In the genomic region with DNA sequence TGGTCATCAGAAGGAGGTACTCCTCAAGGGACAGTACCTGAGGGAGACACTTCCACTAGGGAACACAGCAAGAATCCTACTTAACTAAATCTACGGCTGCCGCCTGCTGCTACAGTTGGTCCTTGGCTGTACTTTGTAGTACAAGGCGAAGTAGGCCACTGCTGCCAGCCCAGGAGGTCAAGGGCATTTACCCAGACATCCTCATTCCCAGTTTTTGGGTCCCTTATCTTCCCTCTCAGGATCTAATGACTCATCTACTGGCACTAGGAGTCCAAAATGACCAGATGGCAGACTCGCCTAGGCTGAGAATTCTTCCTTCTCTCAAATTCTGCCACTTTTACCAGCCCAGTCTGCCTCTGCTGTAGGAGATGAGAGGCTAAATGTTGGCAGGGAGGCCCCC, we compare ENCODE assay signal across 18 cellular contexts. TPM values are rescaled to one million over a fixed set of nuclear protein-coding genes. Genes with fewer than 3 reads are reported as not detected.
"Had no signal": no experiment of that assay in that cellular context is flagged by ENCODE, and none has a peak within 500 bp of the region (broad histone marks: within the 10 kb centered on the region; RNA-seq: fewer than 3 reads in every experiment).

No MANE protein-coding gene starts in this region.

- H3K36me3 Mint-ChIP-seq: activated naive CD8-positive, alpha-beta T cell treated with anti-CD3 and anti-CD28 coated beads, Interleukin-2, amount 10 ng/mL, durations not matched to agents 7 days and 5 days; stimulated activated effector memory CD8-positive, alpha-beta T cell treated with anti-CD3 and anti-CD28 coated beads, Interleukin-12 subunit alpha, Interleukin-12 subunit beta, amount 100 ng/mL, for 72 hours had no signal

- H3K4me3 Mint-ChIP-seq: activated B cell treated with CpG ODN at 0.5 μM for 24 hours; activated naive CD8-positive, alpha-beta T cell treated with anti-CD3 and anti-CD28 coated beads, Interleukin-2, amount 10 ng/mL, durations not matched to agents 7 days and 5 days; activated T-cell treated with anti-CD3 and anti-CD28 coated beads, Interleukin-2, amount 50 U/mL, for 4 hours; nephron progenitor cell; stimulated activated effector memory CD8-positive, alpha-beta T cell treated with anti-CD3 and anti-CD28 coated beads, Interleukin-12 subunit alpha, Interleukin-12 subunit beta, amount 100 ng/mL, for 72 hours; T-helper 1 cell treated with Interleukin-12 subunit alpha and Interleukin-12 subunit beta and Interleukin-4 antibody, amounts not matched to agents 30 μg/mL and 1 μg/mL, for 36 hours had no signal

- H3K27me3 Mint-ChIP-seq: activated naive CD8-positive, alpha-beta T cell treated with anti-CD3 and anti-CD28 coated beads, Interleukin-2, amount 10 ng/mL, durations not matched to agents 7 days and 5 days had no signal

- H3K27ac ChIP-seq: left lung, right lobe of liver, skin epidermis, uterus had no signal

- H3K9me3 ChIP-seq: left lung, right lobe of liver, uterus had no signal

- H3K27ac Mint-ChIP-seq: activated B cell treated with CpG ODN at 0.5 μM for 24 hours; activated naive CD8-positive, alpha-beta T cell treated with anti-CD3 and anti-CD28 coated beads, Interleukin-2, amount 10 ng/mL, durations not matched to agents 7 days and 5 days; activated T-helper 2 cell treated with anti-CD3 and anti-CD28 coated beads, Interferon-gamma antibody, Interleukin-2, Interleukin-4, amounts not matched to agents 10 μg/mL and 5 μg/mL and 100 μg/mL, durations not matched to agents 14 hours and 24 hours and 36 hours; stimulated activated effector memory CD8-positive, alpha-beta T cell treated with anti-CD3 and anti-CD28 coated beads, Interleukin-12 subunit alpha, Interleukin-12 subunit beta, amount 100 ng/mL, for 72 hours; T-helper 1 cell treated with Interleukin-12 subunit alpha and Interleukin-12 subunit beta and Interleukin-4 antibody, amounts not matched to agents 30 μg/mL and 1 μg/mL, for 36 hours had no signal

- H3K4me1 ChIP-seq: right lobe of liver, uterus had no signal

- H3K36me3 ChIP-seq: left lung, right lobe of liver, uterus had no signal

- DNase-seq: activated B cell treated with CpG ODN at 0.5 μM for 24 hours; activated CD8-positive, alpha-beta memory T cell treated with anti-CD3 and anti-CD28 coated beads, Interleukin-2, amount 50 U/mL, for 48 hours; activated naive CD8-positive, alpha-beta T cell treated with anti-CD3 and anti-CD28 coated beads, Interleukin-2, amount 10 ng/mL, durations not matched to agents 7 days and 5 days; cerebellar nuclear complex; cortex of kidney; foreskin melanocyte; kidney glomerular epithelial cell; left lung; occipital lobe; right lobe of liver; T1000; uterus had no signal

- H3K4me3 ChIP-seq: left lung, right lobe of liver, skin epidermis, uterus had no signal

- H3K9me3 Mint-ChIP-seq: activated B cell treated with CpG ODN at 0.5 μM for 24 hours; activated naive CD8-positive, alpha-beta T cell treated with anti-CD3 and anti-CD28 coated beads, Interleukin-2, amount 10 ng/mL, durations not matched to agents 7 days and 5 days; activated T-cell treated with anti-CD3 and anti-CD28 coated beads, Interleukin-2, amount 50 U/mL, for 4 hours; activated T-helper 2 cell treated with anti-CD3 and anti-CD28 coated beads, Interferon-gamma antibody, Interleukin-2, Interleukin-4, amounts not matched to agents 10 μg/mL and 5 μg/mL and 100 μg/mL, durations not matched to agents 14 hours and 24 hours and 36 hours; nephron progenitor cell; stimulated activated effector memory CD8-positive, alpha-beta T cell treated with anti-CD3 and anti-CD28 coated beads, Interleukin-12 subunit alpha, Interleukin-12 subunit beta, amount 100 ng/mL, for 72 hours; T-helper 1 cell treated with Interleukin-12 subunit alpha and Interleukin-12 subunit beta and Interleukin-4 antibody, amounts not matched to agents 30 μg/mL and 1 μg/mL, for 36 hours had no signal

- H3K4me1 Mint-ChIP-seq: stimulated activated effector memory CD8-positive, alpha-beta T cell treated with anti-CD3 and anti-CD28 coated beads, Interleukin-12 subunit alpha, Interleukin-12 subunit beta, amount 100 ng/mL, for 72 hours had no signal

RNA-seq across cellular contexts. Expression of a gene that starts 27.1 kb away (rescaled TPM):
- total RNA-seq: occipital lobe had no signal
